Comparison of ENCODE assay signal across 2 cellular contexts in the genomic region with DNA sequence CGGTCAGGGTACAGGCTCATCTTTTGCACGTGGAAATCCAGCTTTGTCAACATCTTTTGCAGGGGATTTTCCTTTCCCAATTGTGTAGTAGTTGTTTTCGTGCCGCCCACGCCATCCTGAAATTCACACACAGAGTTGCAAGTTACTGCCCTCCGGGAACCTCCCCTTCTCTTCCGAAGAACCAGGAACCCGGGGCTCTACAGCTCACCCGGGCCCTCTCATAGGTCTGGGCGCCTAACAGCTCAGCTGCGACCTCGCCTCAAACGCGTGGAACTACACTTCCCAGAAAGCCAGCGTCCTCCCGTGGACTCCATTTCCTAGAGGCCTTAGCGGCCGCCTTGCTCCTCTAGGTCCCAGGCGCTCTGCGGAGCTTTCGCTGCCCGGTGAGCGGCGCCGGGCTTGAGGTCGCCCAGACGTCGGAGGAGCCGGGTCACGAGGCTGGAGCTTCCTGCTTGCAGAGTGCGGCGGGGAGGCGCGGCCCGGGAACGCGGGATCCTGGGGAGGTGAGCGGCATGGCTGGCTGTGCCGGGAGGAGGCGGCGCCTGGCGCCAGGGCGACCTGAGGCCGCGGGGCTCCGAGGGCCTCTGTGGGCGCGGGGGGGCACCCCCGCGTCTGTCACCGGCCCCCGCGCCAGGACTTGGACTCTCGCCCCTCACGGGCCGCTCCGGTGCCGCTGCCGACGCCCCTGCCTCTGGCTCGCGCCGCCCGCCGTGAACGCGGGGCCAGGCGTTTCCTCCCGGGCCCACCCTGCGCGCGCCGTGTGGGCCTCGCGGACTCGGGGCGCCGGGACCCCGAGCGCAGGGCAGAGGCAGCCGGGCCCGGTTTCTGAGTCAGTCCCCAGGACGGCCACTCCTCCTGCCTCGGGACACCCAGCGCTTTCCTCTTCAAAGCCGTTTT.
A peak's percentile ranks its signal among the peaks of the same experiment; 100 is the strongest.
TF ChIP-seq lines count a peak whose summit lies in the region.

A gene (plus strand): TSS at position 329 of the 897 bp plus-strand sequence. CDS start 1,095 bp downstream, outside the sequence.

TF ChIP-seq in IMR-90, 13 proteins besides CTCF, POLR2A, EP300 and RAD21 (continued from another document):
- TF ChIP-seq, protein P1, sequence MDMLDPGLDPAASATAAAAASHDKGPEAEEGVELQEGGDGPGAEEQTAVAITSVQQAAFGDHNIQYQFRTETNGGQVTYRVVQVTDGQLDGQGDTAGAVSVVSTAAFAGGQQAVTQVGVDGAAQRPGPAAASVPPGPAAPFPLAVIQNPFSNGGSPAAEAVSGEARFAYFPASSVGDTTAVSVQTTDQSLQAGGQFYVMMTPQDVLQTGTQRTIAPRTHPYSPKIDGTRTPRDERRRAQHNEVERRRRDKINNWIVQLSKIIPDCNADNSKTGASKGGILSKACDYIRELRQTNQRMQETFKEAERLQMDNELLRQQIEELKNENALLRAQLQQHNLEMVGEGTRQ (IDR thresholded peaks at IDR 0.05; ENCODE audit: low read depth, low read length), result peak; percentile 66
- TF ChIP-seq MAZ (IDR thresholded peaks at IDR 0.05; ENCODE audit: borderline replicate concordance, low read depth, low read length), result 0 out of 2 replicates have a peak, but pooled peaks have one; percentile 34
- TF ChIP-seq, protein P2, sequence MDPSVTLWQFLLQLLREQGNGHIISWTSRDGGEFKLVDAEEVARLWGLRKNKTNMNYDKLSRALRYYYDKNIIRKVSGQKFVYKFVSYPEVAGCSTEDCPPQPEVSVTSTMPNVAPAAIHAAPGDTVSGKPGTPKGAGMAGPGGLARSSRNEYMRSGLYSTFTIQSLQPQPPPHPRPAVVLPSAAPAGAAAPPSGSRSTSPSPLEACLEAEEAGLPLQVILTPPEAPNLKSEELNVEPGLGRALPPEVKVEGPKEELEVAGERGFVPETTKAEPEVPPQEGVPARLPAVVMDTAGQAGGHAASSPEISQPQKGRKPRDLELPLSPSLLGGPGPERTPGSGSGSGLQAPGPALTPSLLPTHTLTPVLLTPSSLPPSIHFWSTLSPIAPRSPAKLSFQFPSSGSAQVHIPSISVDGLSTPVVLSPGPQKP (IDR thresholded peaks at IDR 0.05; ENCODE audit: borderline replicate concordance, low read depth, low read length), result no peak
- no peak; the same call in 1 of the 2 replicates for TF ChIP-seq BHLHE40 (IDR thresholded peaks at IDR 0.05; ENCODE audit: low read depth, low read length)

TF ChIP-seq in PFSK-1, 5 proteins besides CTCF, POLR2A, EP300 and RAD21:
- TF ChIP-seq, protein P3, sequence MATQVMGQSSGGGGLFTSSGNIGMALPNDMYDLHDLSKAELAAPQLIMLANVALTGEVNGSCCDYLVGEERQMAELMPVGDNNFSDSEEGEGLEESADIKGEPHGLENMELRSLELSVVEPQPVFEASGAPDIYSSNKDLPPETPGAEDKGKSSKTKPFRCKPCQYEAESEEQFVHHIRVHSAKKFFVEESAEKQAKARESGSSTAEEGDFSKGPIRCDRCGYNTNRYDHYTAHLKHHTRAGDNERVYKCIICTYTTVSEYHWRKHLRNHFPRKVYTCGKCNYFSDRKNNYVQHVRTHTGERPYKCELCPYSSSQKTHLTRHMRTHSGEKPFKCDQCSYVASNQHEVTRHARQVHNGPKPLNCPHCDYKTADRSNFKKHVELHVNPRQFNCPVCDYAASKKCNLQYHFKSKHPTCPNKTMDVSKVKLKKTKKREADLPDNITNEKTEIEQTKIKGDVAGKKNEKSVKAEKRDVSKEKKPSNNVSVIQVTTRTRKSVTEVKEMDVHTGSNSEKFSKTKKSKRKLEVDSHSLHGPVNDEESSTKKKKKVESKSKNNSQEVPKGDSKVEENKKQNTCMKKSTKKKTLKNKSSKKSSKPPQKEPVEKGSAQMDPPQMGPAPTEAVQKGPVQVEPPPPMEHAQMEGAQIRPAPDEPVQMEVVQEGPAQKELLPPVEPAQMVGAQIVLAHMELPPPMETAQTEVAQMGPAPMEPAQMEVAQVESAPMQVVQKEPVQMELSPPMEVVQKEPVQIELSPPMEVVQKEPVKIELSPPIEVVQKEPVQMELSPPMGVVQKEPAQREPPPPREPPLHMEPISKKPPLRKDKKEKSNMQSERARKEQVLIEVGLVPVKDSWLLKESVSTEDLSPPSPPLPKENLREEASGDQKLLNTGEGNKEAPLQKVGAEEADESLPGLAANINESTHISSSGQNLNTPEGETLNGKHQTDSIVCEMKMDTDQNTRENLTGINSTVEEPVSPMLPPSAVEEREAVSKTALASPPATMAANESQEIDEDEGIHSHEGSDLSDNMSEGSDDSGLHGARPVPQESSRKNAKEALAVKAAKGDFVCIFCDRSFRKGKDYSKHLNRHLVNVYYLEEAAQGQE (IDR thresholded peaks at IDR 0.05; ENCODE audit: insufficient read depth in 1 of 2, low read depth in 2 of 2, low read length in 2 of 2), result no peak
- TF ChIP-seq SIN3A (IDR thresholded peaks at IDR 0.05; ENCODE audit: borderline replicate concordance, insufficient read depth, low read length), result 0 out of 2 replicates have a peak, but pooled peaks have one; percentile 14
- TF ChIP-seq FOXP2 (optimal IDR thresholded peaks at IDR 0.05; ENCODE audit: borderline replicate concordance, extremely low read depth, extremely low read length, insufficient read depth), result peak; percentile 74
- peak; percentile 69; the same call in 1 of the 2 replicates for TF ChIP-seq TAF1 (IDR thresholded peaks at IDR 0.05; ENCODE audit: borderline replicate concordance, insufficient read depth, low read length)
- peak; percentile 81 for TF ChIP-seq POLR2AphosphoS5 (IDR thresholded peaks at IDR 0.05; ENCODE audit: low read depth, low read length)
